ENCODE assay signal across 12 cellular contexts in genomic region chr1:208029381-208030319, GRCh38.
A peak's percentile ranks its signal among the peaks of the same experiment; 100 is the strongest.
DNase-seq lines count a peak whose midpoint lies in the region; ATAC-seq, FAIRE-seq and TF ChIP-seq lines count a peak whose summit lies in the region.
"Had no signal": no experiment of that assay in that cellular context is flagged by ENCODE, and none has a peak within 500 bp of the region (broad histone marks: within the 10 kb centered on the region; RNA-seq: fewer than 3 reads in every experiment).

No MANE protein-coding gene starts in this region.

- TF ChIP-seq CTCF in lower lobe of right lung (IDR thresholded peaks at IDR 0.05) (no peak), progenitor cell of endocrine pancreas (IDR thresholded peaks at IDR 0.05; ENCODE audit: unreplicated experiment) (no peak)

- no peak overlapping the region for H3K27ac Mint-ChIP-seq in progenitor cell of endocrine pancreas
- H3K27ac Mint-ChIP-seq: activated T-cell treated with anti-CD3 and anti-CD28 coated beads, Interleukin-2, amount 50 U/mL, for 72 hours had no signal

- H3K9me3 Mint-ChIP-seq in progenitor cell of endocrine pancreas (ENCODE audit: low read depth), result no peaks in the 10 kb centered on the region
- H3K9me3 Mint-ChIP-seq: activated T-cell treated with anti-CD3 and anti-CD28 coated beads, Interleukin-2, amount 50 U/mL, for 72 hours had no signal

- peaks cover 9% of the 10 kb centered on the region for H3K27me3 Mint-ChIP-seq in progenitor cell of endocrine pancreas

- H3K4me1 Mint-ChIP-seq in progenitor cell of endocrine pancreas (ENCODE audit: low read depth), result no peaks in the 10 kb centered on the region

- H3K4me3 Mint-ChIP-seq in progenitor cell of endocrine pancreas (ENCODE audit: low read depth), result no peak overlapping the region
- H3K4me3 Mint-ChIP-seq: activated T-cell treated with anti-CD3 and anti-CD28 coated beads, Interleukin-2, amount 50 U/mL, for 72 hours had no signal

- H3K4me3 ChIP-seq in lower lobe of right lung, result no peak overlapping the region

- H3K27me3 ChIP-seq in lower lobe of right lung (ENCODE audit: low read depth), result no peaks in the 10 kb centered on the region

- no peaks in the 10 kb centered on the region for H3K9me3 ChIP-seq in lower lobe of right lung

- H3K27ac ChIP-seq in lower lobe of right lung (peak overlapping the region; percentile 83), temporal lobe (ENCODE audit: low read depth, low read length) (peak overlapping the region; percentile 79)

- peaks cover 94% of the 10 kb centered on the region for H3K36me3 ChIP-seq in lower lobe of right lung

- intact Hi-C loops in lower lobe of right lung (cut with DNase I) (no loop called here), posterior cingulate gyrus (cut with DNase I) (loop anchor here (5.0 kb wide), 1 partner anchor 63 kb away; no protein-coding TSS in a partner anchor)

- no peak for FAIRE-seq in HTR-8/SVneo (lab: Jason Lieb, UNC)

- peak; percentile 28 for DNase-seq in HTR-8/SVneo (ENCODE audit: insufficient read length, low spot score)
- peak; percentile 90 for DNase-seq in dermis blood vessel endothelial cell
- DNase-seq in lower lobe of right lung, result no peak
- no peak for DNase-seq in progenitor cell of endocrine pancreas (ENCODE audit: low spot score, unreplicated experiment)
- no peak for DNase-seq in NCI-H774 (lab: John Stamatoyannopoulos, UW)
- no peak for DNase-seq in posterior cingulate gyrus
- DNase-seq: activated T-cell treated with anti-CD3 and anti-CD28 coated beads, Interleukin-2, amount 50 U/mL, for 72 hours; Karpas-422; stimulated activated CD4-positive, alpha-beta T cell treated with anti-CD3 and anti-CD28 coated beads, Interleukin-1b, Interleukin-23, amount 100 ng/mL, for 48 hours had no signal

- H3K4me1 ChIP-seq in lower lobe of right lung, result peaks cover 25% of the 10 kb centered on the region

- ATAC-seq in lower lobe of right lung (peak; percentile 3 to 36), HG02885 (IDR thresholded peaks at IDR 0.05; ENCODE audit: poor library complexity, unreplicated experiment) (no peak)
- ATAC-seq: activated T-cell treated with anti-CD3 and anti-CD28 coated beads, Interleukin-2, amount 50 U/mL, for 72 hours; HCT116 had no signal

- peaks cover 12% of the 10 kb centered on the region for H3K36me3 Mint-ChIP-seq in progenitor cell of endocrine pancreas (ENCODE audit: insufficient read depth)

Comparison
In these comparisons a context has a peak if more than half of its experiments do, and no peak if none do; other contexts are left out.
1. DNase-seq: peak in HTR-8/SVneo (single experiment) and dermis blood vessel endothelial cell (single experiment); none in lower lobe of right lung (single experiment), progenitor cell of endocrine pancreas (single experiment), NCI-H774 (single experiment) and posterior cingulate gyrus (0 of 10).